ENCODE assay signal across 11 cellular contexts in genomic region chr5:151021771-151022170, GRCh38. TPM values are rescaled to one million over a fixed set of nuclear protein-coding genes. Genes with fewer than 3 reads are reported as not detected.
A peak's percentile ranks its signal among the peaks of the same experiment; 100 is the strongest.
DNase-seq lines count a peak whose midpoint lies in the region; ATAC-seq and TF ChIP-seq lines count a peak whose summit lies in the region.
"Had no signal": no experiment of that assay in that cellular context is flagged by ENCODE, and none has a peak within 500 bp of the region (broad histone marks: within the 10 kb centered on the region; RNA-seq: fewer than 3 reads in every experiment).

No MANE protein-coding gene starts in this region.

- peaks cover 3% of the 10 kb centered on the region for H3K27me3 Mint-ChIP-seq in glutamatergic neuron (ENCODE audit: unreplicated experiment)
- H3K27me3 Mint-ChIP-seq: memory B cell had no signal

- H3K9me3 ChIP-seq in heart right ventricle, result no peaks in the 10 kb centered on the region
- no peaks in the 10 kb centered on the region for H3K9me3 ChIP-seq in ovary

- no peaks in the 10 kb centered on the region for H3K36me3 Mint-ChIP-seq in glutamatergic neuron (ENCODE audit: unreplicated experiment)

- H3K4me1 Mint-ChIP-seq in glutamatergic neuron (ENCODE audit: low read depth, unreplicated experiment), result peaks cover 6% of the 10 kb centered on the region

- H3K4me3 ChIP-seq in heart right ventricle (peak overlapping the region in 9 of 10 donors; percentile 66 to 87 (median 80)), ovary (peak overlapping the region; percentile 64), urinary bladder (ENCODE audit: low read depth, low read length) (peak overlapping the region; percentile 56)

- TF ChIP-seq CTCF in heart right ventricle (IDR thresholded peaks at IDR 0.05), result no peak
- no peak for TF ChIP-seq CTCF in glutamatergic neuron (IDR thresholded peaks at IDR 0.05; ENCODE audit: partially characterized antibody, unreplicated experiment)
- TF ChIP-seq CTCF in ovary (IDR thresholded peaks at IDR 0.05), result no peak

- peaks cover 0 to 23% (median 0%) of the 10 kb centered on the region in 9 donors for H3K36me3 ChIP-seq in heart right ventricle
- H3K36me3 ChIP-seq in ovary, result no peaks in the 10 kb centered on the region
- no peaks in the 10 kb centered on the region for H3K36me3 ChIP-seq in urinary bladder (ENCODE audit: insufficient read depth)

- no peak for DNase-seq in heart right ventricle
- DNase-seq in Right ventricle myocardium superior, result no peak
- DNase-seq in glutamatergic neuron, result no peak
- DNase-seq in ovary, result no peak
- no peak for DNase-seq in stimulated activated CD8-positive, alpha-beta memory T cell treated with anti-CD3 and anti-CD28 coated beads, Interleukin-4, amount 100 ng/mL, for 48 hours
- DNase-seq in cerebellar nuclear complex (lab: John Stamatoyannopoulos, UW), result no peak
- DNase-seq: activated naive CD4-positive, alpha-beta T cell; GOT3 had no signal

- WGBS in heart right ventricle, 2 donors, result 72 to 77% methylated on average over 7 of the region's 7 CpGs
- 80 to 90% (median 88%) methylated on average over 7 of the region's 7 CpGs for WGBS in ovary, 3 donors
- 82% methylated on average over 7 of the region's 7 CpGs for WGBS in urinary bladder

- H3K27ac ChIP-seq in heart right ventricle, result peak overlapping the region; percentile 86 to 96 (median 92)
- peak overlapping the region; percentile 0 to 51 for H3K27ac ChIP-seq in ovary
- peak overlapping the region; percentile 49 for H3K27ac ChIP-seq in urinary bladder (ENCODE audit: low read depth)

- H3K4me1 ChIP-seq in heart right ventricle, result peaks cover 33 to 90% (median 69%) of the 10 kb centered on the region in 9 donors
- peaks cover 30% of the 10 kb centered on the region for H3K4me1 ChIP-seq in ovary (ENCODE audit: insufficient read depth)
- H3K4me1 ChIP-seq in urinary bladder (ENCODE audit: insufficient read depth), result no peaks in the 10 kb centered on the region

- H3K27ac Mint-ChIP-seq in glutamatergic neuron (ENCODE audit: unreplicated experiment), result no peak overlapping the region
- H3K27ac Mint-ChIP-seq: memory B cell had no signal

- H3K9me3 Mint-ChIP-seq in glutamatergic neuron (ENCODE audit: unreplicated experiment), result peaks cover 3% of the 10 kb centered on the region
- H3K9me3 Mint-ChIP-seq: memory B cell had no signal

- ATAC-seq in heart right ventricle, result no peak
- ATAC-seq in Right ventricle myocardium superior (ENCODE audit: poor library complexity), result no peak
- ATAC-seq in HG03159 (IDR thresholded peaks at IDR 0.05; ENCODE audit: unreplicated experiment), result no peak

- no peak for TF ChIP-seq EP300 in ovary (IDR thresholded peaks at IDR 0.05)

- H3K27me3 ChIP-seq in heart right ventricle, result no peaks in the 10 kb centered on the region
- H3K27me3 ChIP-seq in ovary, result no peaks in the 10 kb centered on the region

- peak overlapping the region; percentile 41 for H3K4me3 Mint-ChIP-seq in glutamatergic neuron (ENCODE audit: unreplicated experiment)

- intact Hi-C loops in heart right ventricle (cut with DNase I), result loop anchor here in 1 of 10 donors (2.0 kb wide), 1 partner anchor 17 kb away; no protein-coding TSS in a partner anchor
- intact Hi-C loops in Right ventricle myocardium superior (cut with DNase I), result no loop called here
- intact Hi-C loops in ovary (cut with DNase I), result loop anchor here in 1 of 4 donors (5.0 kb wide), 1 partner anchor 559 kb away; no protein-coding TSS in a partner anchor

- no peak for TF ChIP-seq POLR2A in ovary (IDR thresholded peaks at IDR 0.05)

RNA-seq across cellular contexts. Expression of gene GPX3, which starts 1.4 kb away (rescaled TPM):
- 100 to 1,000 TPM; 208 to 990 (median 601) TPM for total RNA-seq in heart right ventricle
- 1,000 to 10,000 TPM; 1,059 to 1,234 TPM for polyA plus RNA-seq in heart right ventricle
- 592 TPM for total RNA-seq in Right ventricle myocardium superior
- total RNA-seq in glutamatergic neuron (ENCODE audit: unreplicated experiment), result 20.4 TPM
- total RNA-seq in ovary, result 100 to 1,000 TPM; 110 to 380 (median 269) TPM
- polyA plus RNA-seq in ovary, result 100 to 1,000 TPM; 635 to 827 TPM
- 8.6 TPM for total RNA-seq in urinary bladder
- polyA plus RNA-seq in urinary bladder, result 1,418 TPM

RNA-seq across cellular contexts. Expression of gene TNIP1, which starts 59.1 kb away (rescaled TPM):
- total RNA-seq in heart right ventricle (100 to 1,000 TPM; 113 to 130 (median 125) TPM), Right ventricle myocardium superior (126 TPM), glutamatergic neuron (ENCODE audit: unreplicated experiment) (34.1 TPM), ovary (10 to 100 TPM; 39.4 to 89.7 (median 69.9) TPM), urinary bladder (32.4 TPM)
- polyA plus RNA-seq in heart right ventricle (10 to 100 TPM; 63.8 to 78.1 TPM), ovary (10 to 100 TPM; 51.0 to 57.6 TPM), urinary bladder (69.3 TPM)

Comparison
In these comparisons a context has a peak if more than half of its experiments do, and no peak if none do; other contexts are left out.
1. H3K27ac ChIP-seq: peak in every context shown above with its lines; median percentile 92 in heart right ventricle; 49 in urinary bladder; 26 in ovary.